26 cellular contexts compared by ENCODE assay signal in genomic region chr21:27333091-27333490, GRCh38.
"Had no signal": no experiment of that assay in that cellular context is flagged by ENCODE, and none has a peak within 500 bp of the region (broad histone marks: within the 10 kb centered on the region; RNA-seq: fewer than 3 reads in every experiment).

No MANE protein-coding gene starts in this region.

- H3K9ac ChIP-seq: neural progenitor cell, parathyroid adenoma had no signal

- ATAC-seq: heart right ventricle; left cardiac atrium; left lung; naive thymus-derived CD4-positive, alpha-beta T cell; sciatic nerve; stimulated activated naive B cell treated with anti-CD40 and anti-IgM and Interleukin-4, amounts not matched to agents 10 μg/mL and 1 μg/mL and 100 μg/mL, for 72 hours; upper lobe of right lung had no signal

- H3K27me3 Mint-ChIP-seq: naive thymus-derived CD4-positive, alpha-beta T cell; stimulated activated naive B cell treated with anti-CD40 and anti-IgM and Interleukin-4, amounts not matched to agents 10 μg/mL and 1 μg/mL and 100 μg/mL, for 72 hours; stimulated activated naive CD8-positive, alpha-beta T cell treated with anti-CD3 and anti-CD28 coated beads, Interleukin-15, Interleukin-2, amounts not matched to agents 100 ng/mL and 50 ng/mL, for 24 hours had no signal

- H3K4me1 Mint-ChIP-seq: mesothelial cell of epicardium; naive thymus-derived CD4-positive, alpha-beta T cell; neural progenitor cell; stimulated activated naive B cell treated with anti-CD40 and anti-IgM and Interleukin-4, amounts not matched to agents 10 μg/mL and 1 μg/mL and 100 μg/mL, for 72 hours had no signal

- H3K9me3 ChIP-seq: esophagus squamous epithelium, prostate gland, thoracic aorta, upper lobe of right lung, uterus had no signal

- H3K4me2 ChIP-seq: neural progenitor cell had no signal

- H3K27me3 ChIP-seq: esophagus squamous epithelium, heart right ventricle, left lung, neural progenitor cell, right atrium auricular region, tibial nerve, upper lobe of right lung, uterus had no signal

- H3K4me1 ChIP-seq: esophagus squamous epithelium, heart right ventricle, left lung, neural progenitor cell, parathyroid adenoma, prostate gland, right atrium auricular region, tibial nerve, upper lobe of right lung, uterus had no signal

- H3K27ac ChIP-seq: coronary artery, esophagus squamous epithelium, heart right ventricle, left lung, neural progenitor cell, parathyroid adenoma, prostate gland, right atrium auricular region, thoracic aorta, tibial nerve, upper lobe of right lung, uterus had no signal

- H3K4me3 ChIP-seq: coronary artery, esophagus squamous epithelium, heart right ventricle, left lung, neural progenitor cell, prostate gland, right atrium auricular region, thoracic aorta, tibial nerve, upper lobe of right lung, uterus had no signal

- DNase-seq: dermis blood vessel endothelial cell; effector memory CD4-positive, alpha-beta T cell; erythroblast; esophagus squamous epithelium; foreskin melanocyte; glutamatergic neuron; heart right ventricle; hippocampal formation; left cardiac atrium; left lung; mesenchymal stem cell; naive thymus-derived CD4-positive, alpha-beta T cell; stimulated activated naive B cell treated with anti-CD40 and anti-IgM and Interleukin-4, amounts not matched to agents 10 μg/mL and 1 μg/mL and 100 μg/mL, for 72 hours; upper lobe of right lung; uterus had no signal

- H3K27ac Mint-ChIP-seq: mesothelial cell of epicardium; naive thymus-derived CD4-positive, alpha-beta T cell; nephron; neural progenitor cell; stimulated activated naive B cell treated with anti-CD40 and anti-IgM and Interleukin-4, amounts not matched to agents 10 μg/mL and 1 μg/mL and 100 μg/mL, for 72 hours; stimulated activated naive CD8-positive, alpha-beta T cell treated with anti-CD3 and anti-CD28 coated beads, Interleukin-15, Interleukin-2, amounts not matched to agents 100 ng/mL and 50 ng/mL, for 24 hours had no signal

- H3K9me3 Mint-ChIP-seq: stimulated activated naive CD8-positive, alpha-beta T cell treated with anti-CD3 and anti-CD28 coated beads, Interleukin-15, Interleukin-2, amounts not matched to agents 100 ng/mL and 50 ng/mL, for 24 hours had no signal

- H3K36me3 Mint-ChIP-seq: naive thymus-derived CD4-positive, alpha-beta T cell; neural progenitor cell; stimulated activated naive B cell treated with anti-CD40 and anti-IgM and Interleukin-4, amounts not matched to agents 10 μg/mL and 1 μg/mL and 100 μg/mL, for 72 hours had no signal

- H2AFZ ChIP-seq: neural progenitor cell, parathyroid adenoma had no signal

- H3K36me3 ChIP-seq: esophagus squamous epithelium, heart right ventricle, left lung, neural progenitor cell, prostate gland, right atrium auricular region, thoracic aorta, tibial nerve, upper lobe of right lung, uterus had no signal

- H3K4me3 Mint-ChIP-seq: mesothelial cell of epicardium; naive thymus-derived CD4-positive, alpha-beta T cell; nephron; neural progenitor cell; stimulated activated naive B cell treated with anti-CD40 and anti-IgM and Interleukin-4, amounts not matched to agents 10 μg/mL and 1 μg/mL and 100 μg/mL, for 72 hours; stimulated activated naive CD8-positive, alpha-beta T cell treated with anti-CD3 and anti-CD28 coated beads, Interleukin-15, Interleukin-2, amounts not matched to agents 100 ng/mL and 50 ng/mL, for 24 hours had no signal

- H3K79me2 ChIP-seq: parathyroid adenoma had no signal
